In genomic region chr22:30196867-30197336, GRCh38 we compare ENCODE assay signal across 10 cellular contexts. TPM values are rescaled to one million over a fixed set of nuclear protein-coding genes. Genes with fewer than 3 reads are reported as not detected.
DNase-seq lines count a peak whose midpoint lies in the region; ATAC-seq and TF ChIP-seq lines count a peak whose summit lies in the region.
"Had no signal": no experiment of that assay in that cellular context is flagged by ENCODE, and none has a peak within 500 bp of the region (broad histone marks: within the 10 kb centered on the region; RNA-seq: fewer than 3 reads in every experiment).

No MANE protein-coding gene starts in this region.

- H2BK120ac ChIP-seq in mesendoderm (ENCODE audit: low read depth, low read length), result peak overlapping the region; percentile 82

- H3K4ac ChIP-seq in mesendoderm (ENCODE audit: low read depth, low read length), result no peak overlapping the region

- H2BK15ac ChIP-seq in mesendoderm (replicated peaks; ENCODE audit: low read depth), result peak overlapping the region; percentile 8

- intact Hi-C loops in left ventricle myocardium inferior (cut with micrococcal nuclease) (no loop called here), left ventricle myocardium superior (cut with micrococcal nuclease) (no loop called here), body of pancreas (cut with DNase I) (no loop called here), vagina (cut with DNase I) (no loop called here)

- ATAC-seq in left ventricle myocardium superior (no peak), body of pancreas (no peak)

- H3K36me3 ChIP-seq in left ventricle myocardium inferior (no peaks in the 10 kb centered on the region), body of pancreas (replicated peaks in 1 of 2; ENCODE audit: insufficient read depth in 1 of 2, low read depth in 2 of 2) (no peaks in the 10 kb centered on the region), mesendoderm (ENCODE audit: control insufficient read depth, insufficient read depth, low read length) (no peaks in the 10 kb centered on the region), vagina (no peaks in the 10 kb centered on the region)

- 48 to 77% methylated on average over 2 of the region's 2 CpGs for WGBS in body of pancreas, 2 donors
- no CpG with 5 or more reads among the region's 2 CpGs for WGBS in mesendoderm (ENCODE audit: extremely low coverage, insufficient coverage, low lambda C conversion rate)

- no peak overlapping the region for H2BK5ac ChIP-seq in mesendoderm (ENCODE audit: low read length)

- no peak for TF ChIP-seq POLR2A in body of pancreas (IDR thresholded peaks at IDR 0.05)
- TF ChIP-seq POLR2A in vagina (IDR thresholded peaks at IDR 0.05), result no peak

- no peaks in the 10 kb centered on the region for H3K79me2 ChIP-seq in mesendoderm (ENCODE audit: control insufficient read depth, insufficient read depth, low read length)

- H3K4me2 ChIP-seq in mesendoderm (ENCODE audit: low read length), result no peak overlapping the region

- H3K56ac ChIP-seq in mesendoderm (ENCODE audit: low read length), result peak overlapping the region; percentile 28

- no peak overlapping the region for H4K5ac ChIP-seq in mesendoderm (ENCODE audit: low read length)

- no peaks in the 10 kb centered on the region for H3K79me1 ChIP-seq in mesendoderm (ENCODE audit: low read length)

- peaks cover 24% of the 10 kb centered on the region for H3K4me1 ChIP-seq in left ventricle myocardium inferior
- peaks cover 16% of the 10 kb centered on the region for H3K4me1 ChIP-seq in body of pancreas
- peaks cover 6% of the 10 kb centered on the region for H3K4me1 ChIP-seq in mesendoderm (ENCODE audit: control insufficient read depth, low read depth, low read length)
- peaks cover 43% of the 10 kb centered on the region for H3K4me1 ChIP-seq in vagina

- H3K27ac ChIP-seq in left ventricle myocardium inferior (replicated peaks) (peak overlapping the region; percentile 79), body of pancreas (peak overlapping the region; percentile 37 to 78 (median 62)), mesendoderm (ENCODE audit: low read depth, low read length) (peak overlapping the region; percentile 70), vagina (peak overlapping the region; percentile 87)

- TF ChIP-seq CTCF in left ventricle myocardium inferior (IDR thresholded peaks at IDR 0.05; ENCODE audit: borderline replicate concordance), result no peak
- no peak for TF ChIP-seq CTCF in body of pancreas (IDR thresholded peaks at IDR 0.05)
- no peak for TF ChIP-seq CTCF in vagina (IDR thresholded peaks at IDR 0.05)

- H3K4me3 ChIP-seq in left ventricle myocardium inferior, result peak overlapping the region; percentile 26
- no peak overlapping the region for H3K4me3 ChIP-seq in body of pancreas
- H3K4me3 ChIP-seq in mesendoderm (ENCODE audit: low read length), result no peak overlapping the region
- H3K4me3 ChIP-seq in vagina, result no peak overlapping the region

- H3K9me3 ChIP-seq in left ventricle myocardium inferior (replicated peaks) (no peaks in the 10 kb centered on the region), body of pancreas (no peaks in the 10 kb centered on the region), vagina (no peaks in the 10 kb centered on the region)

- DNase-seq in left ventricle myocardium inferior (no peak), left ventricle myocardium superior (no peak), body of pancreas (no peak), mesendoderm (no peak), vagina (ENCODE audit: extremely low spot score in 2 of 2) (no peak), kidney glomerular epithelial cell (lab: John Stamatoyannopoulos, UW) (no peak), NCI-H1694 treated with DMSO at 0.1 percent for 48 hours (lab: John Stamatoyannopoulos, UW) (no peak)
- no peak for DNase-seq in stimulated activated CD4-positive, alpha-beta T cell treated with anti-CD3 and anti-CD28 coated beads, Interleukin-1b, Interleukin-23, amount 100 ng/mL, for 48 hours
- DNase-seq: Karpas-422, T-helper 9 cell had no signal

- no peak overlapping the region for H2AK5ac ChIP-seq in mesendoderm (ENCODE audit: low read length)

- H3K27me3 ChIP-seq in left ventricle myocardium inferior (ENCODE audit: low read depth), result peaks cover 77% of the 10 kb centered on the region
- no peaks in the 10 kb centered on the region for H3K27me3 ChIP-seq in body of pancreas
- no peaks in the 10 kb centered on the region for H3K27me3 ChIP-seq in mesendoderm (ENCODE audit: insufficient read depth, low read length, poor library complexity)
- no peaks in the 10 kb centered on the region for H3K27me3 ChIP-seq in vagina

- peak overlapping the region; percentile 65 for H3K18ac ChIP-seq in mesendoderm (ENCODE audit: low read length)

- no peak overlapping the region for H3K9ac ChIP-seq in mesendoderm (ENCODE audit: low read length)

- no peak overlapping the region for H3K23ac ChIP-seq in mesendoderm (ENCODE audit: low read length)

- no peak overlapping the region for H4K8ac ChIP-seq in mesendoderm (ENCODE audit: low read depth, low read length)

RNA-seq across cellular contexts. Expression of gene LIF, which starts 49.7 kb away (rescaled TPM):
- 0.16 TPM for total RNA-seq in left ventricle myocardium inferior
- 0.64 TPM for total RNA-seq in left ventricle myocardium superior
- total RNA-seq in body of pancreas, result 1 to 10 TPM in 1 of 2 donors, under 1 TPM in 1; 0.52 to 1.3 TPM
- polyA plus RNA-seq in mesendoderm (2013, experiment 1 of 2), result 1.0 TPM
- 0.84 TPM for polyA plus RNA-seq in mesendoderm (2013, experiment 2 of 2)
- 0.49 TPM for total RNA-seq in vagina
